ENCODE assay signal across 16 cellular contexts in the genomic region with DNA sequence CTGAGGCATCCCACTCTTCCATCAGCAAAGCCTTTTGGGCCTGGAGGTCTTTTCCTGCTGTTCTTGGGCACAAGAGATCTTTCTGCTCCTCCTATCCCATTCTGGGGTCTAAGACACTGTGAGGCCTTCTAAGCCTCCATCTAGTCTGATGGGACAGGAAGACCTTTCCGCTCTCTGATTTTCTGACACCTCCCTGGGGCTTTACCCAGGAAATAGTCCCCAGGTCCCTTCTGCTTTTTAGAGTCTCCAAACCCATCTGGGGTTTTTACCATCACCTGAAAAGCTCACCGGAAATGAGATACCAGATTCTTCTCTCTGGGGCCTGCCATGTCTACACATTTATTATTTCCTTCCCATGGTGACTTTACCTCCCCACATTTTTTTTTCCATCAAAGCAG. TPM values are rescaled to one million over a fixed set of nuclear protein-coding genes. Genes with fewer than 3 reads are reported as not detected.
DNase-seq lines count a peak whose midpoint lies in the region; ATAC-seq and TF ChIP-seq lines count a peak whose summit lies in the region.
"Had no signal": no experiment of that assay in that cellular context is flagged by ENCODE, and none has a peak within 500 bp of the region (broad histone marks: within the 10 kb centered on the region; RNA-seq: fewer than 3 reads in every experiment).

No MANE protein-coding gene starts in this region.

- H3K4me1 ChIP-seq in OCI-LY3 (ENCODE audit: low read length), result peaks cover 40% of the 10 kb centered on the region
- H3K4me1 ChIP-seq: right lobe of liver had no signal

- CTCF ChIA-PET in GM10248 (lab: Yijun Ruan, JAX), result interaction anchor here (1.1 to 2.8 kb wide), 4 partner anchors 9 to 80 kb away, joined by 3 to 11 read pairs (median 4); no protein-coding TSS in a partner anchor

- 0 out of 2 replicates have a peak, but pooled peaks cover 3% of the 10 kb centered on the region for H4K20me1 ChIP-seq in OCI-LY3 (ENCODE audit: insufficient read depth, low read length)

- H3K79me2 ChIP-seq in OCI-LY3 (ENCODE audit: low read length), result no peaks in the 10 kb centered on the region

- peak overlapping the region; percentile 54 for H3K4me2 ChIP-seq in OCI-LY3 (ENCODE audit: low read length)

- peaks cover 12% of the 10 kb centered on the region; the same call in 1 of the 2 replicates for H3K9me3 ChIP-seq in OCI-LY3 (ENCODE audit: insufficient read depth, low read length)
- H3K9me3 ChIP-seq: right lobe of liver had no signal

- no peak for TF ChIP-seq CTCF in GM10248 (IDR thresholded peaks at IDR 0.05; ENCODE audit: control extremely low read depth, extremely low read depth, low read depth, missing control alignments)
- no peak for TF ChIP-seq CTCF in OCI-LY3 (IDR thresholded peaks at IDR 0.05; ENCODE audit: low read depth, low read length)

- POLR2A ChIA-PET in GM10248 (lab: Yijun Ruan, JAX), result interaction anchor here (0.5 kb wide), 1 partner anchor 13 kb away, joined by 7 read pairs; no protein-coding TSS in a partner anchor

- peaks cover 56% of the 10 kb centered on the region for H3K36me3 ChIP-seq in OCI-LY3 (replicated peaks; ENCODE audit: low read depth, low read length)
- H3K36me3 ChIP-seq: right lobe of liver had no signal

- peak overlapping the region; percentile 55 for H3K4me3 ChIP-seq in OCI-LY3 (ENCODE audit: low read length)
- H3K4me3 ChIP-seq: coronary artery, right lobe of liver had no signal

- DNase-seq in GM10248 (ENCODE audit: extremely low spot score), result peak; percentile 77
- peak; percentile 65 for DNase-seq in GM19240 (ENCODE audit: insufficient read length, low spot score)
- DNase-seq in H4 (ENCODE audit: low spot score), result no peak
- DNase-seq in dedifferentiated amniotic fluid mesenchymal stem cell (ENCODE audit: extremely low spot score), result no peak
- no peak for DNase-seq in NK-92 (lab: John Stamatoyannopoulos, UW; ENCODE audit: unreplicated experiment)
- no peak for DNase-seq in NCI-H1092 treated with DMSO at 0.1 percent for 48 hours (lab: John Stamatoyannopoulos, UW)
- DNase-seq: activated T-cell treated with anti-CD3 and anti-CD28 coated beads for 4 hours; CD4-positive, alpha-beta T cell; IMR-90; NCI-H526 treated with DMSO at 0.1 percent for 48 hours; right lobe of liver; T-helper 1 cell had no signal

- peak; percentile 73 for ATAC-seq in HG02798 (IDR thresholded peaks at IDR 0.05; ENCODE audit: poor library complexity, unreplicated experiment)
- ATAC-seq: right lobe of liver had no signal

- peak overlapping the region; percentile 85 for H3K27ac ChIP-seq in OCI-LY3 (ENCODE audit: low read length)
- H3K27ac ChIP-seq: coronary artery, right lobe of liver had no signal

- no peaks in the 10 kb centered on the region for H3K27me3 ChIP-seq in OCI-LY3 (ENCODE audit: low read depth, low read length)
- H3K27me3 ChIP-seq: right lobe of liver had no signal

- no peak overlapping the region for H2AFZ ChIP-seq in OCI-LY3 (ENCODE audit: low read depth, low read length)

- H3K9ac ChIP-seq in OCI-LY3 (ENCODE audit: low read length), result peak overlapping the region; percentile 54

RNA-seq across cellular contexts. Expression of a gene that starts 21.1 kb away (rescaled TPM):
- not detected in 2 replicates for total RNA-seq in H4 (2014; rRNA removed; shearing (Covaris generic))
- total RNA-seq: CD4-positive, alpha-beta T cell; glomerular endothelial cell; IMR-90; right lobe of liver had no signal

RNA-seq across cellular contexts. Expression of a gene that starts 32.1 kb away (rescaled TPM):
- 268 and 303 TPM in 2 replicates for total RNA-seq in H4 (2014; rRNA removed; shearing (Covaris generic))

Comparison
In these comparisons a context has a peak if more than half of its experiments do, and no peak if none do; other contexts are left out.
1. DNase-seq: peak in GM10248 (single experiment) and GM19240 (single experiment); none in H4 (single experiment), dedifferentiated amniotic fluid mesenchymal stem cell (single experiment), NK-92 (single experiment) and NCI-H1092 treated with DMSO at 0.1 percent for 48 hours (single experiment).